ENCODE assay signal across 1 cellular context in genomic region chr17:31015639-31016038, GRCh38.
TF ChIP-seq lines count a peak whose summit lies in the region.

No MANE protein-coding gene starts in this region.

TF ChIP-seq in IMR-90, 13 proteins besides CTCF, POLR2A, EP300 and RAD21:
- TF ChIP-seq RCOR1 (IDR thresholded peaks at IDR 0.05; ENCODE audit: insufficient replicate concordance, low read length) (no peak), SMC3 (IDR thresholded peaks at IDR 0.05; ENCODE audit: low read depth, low read length) (no peak), CEBPB (IDR thresholded peaks at IDR 0.05; ENCODE audit: low read depth, low read length) (no peak), BHLHE40 (IDR thresholded peaks at IDR 0.05; ENCODE audit: low read depth, low read length) (no peak), MXI1 (IDR thresholded peaks at IDR 0.05; ENCODE audit: borderline replicate concordance, low read depth, low read length) (no peak), NFE2L2 (IDR thresholded peaks at IDR 0.05; ENCODE audit: low read depth, low read length) (no peak), MAFK (IDR thresholded peaks at IDR 0.05; ENCODE audit: low read depth, low read length) (no peak), RFX5 (IDR thresholded peaks at IDR 0.05; ENCODE audit: low read depth, low read length) (no peak), MAZ (IDR thresholded peaks at IDR 0.05; ENCODE audit: borderline replicate concordance, low read depth, low read length) (no peak), CHD1 (IDR thresholded peaks at IDR 0.05; ENCODE audit: low read depth, low read length) (no peak)
TF ChIP-seq in IMR-90: peak in this region for 0.
